Comparison of ENCODE assay signal across 22 cellular contexts in genomic region chr2:219638948-219639341, GRCh38. TPM values are rescaled to one million over a fixed set of nuclear protein-coding genes. Genes with fewer than 3 reads are reported as not detected.
DNase-seq lines count a peak whose midpoint lies in the region; ATAC-seq, FAIRE-seq and TF ChIP-seq lines count a peak whose summit lies in the region.
"Had no signal": no experiment of that assay in that cellular context is flagged by ENCODE, and none has a peak within 500 bp of the region (broad histone marks: within the 10 kb centered on the region; RNA-seq: fewer than 3 reads in every experiment).

No MANE protein-coding gene starts in this region.

- H3K4me3 ChIP-seq in K562 (no peak overlapping the region), mesenchymal stem cell (ENCODE audit: insufficient read depth in 1 of 2, low read depth in 1 of 2, low read length in 2 of 2) (no peak overlapping the region)

- peak overlapping the region; percentile 35; the same call in 1 of the 2 replicates for H3K4me2 ChIP-seq in K562 (ENCODE audit: insufficient read depth, low read length)
- H3K4me2 ChIP-seq in mesenchymal stem cell (ENCODE audit: low read length, poor library complexity, severe bottlenecking), result no peak overlapping the region

- no peak overlapping the region for H2BK12ac ChIP-seq in mesenchymal stem cell (ENCODE audit: low read length in 2 of 2)

- no peaks in the 10 kb centered on the region for H3K79me1 ChIP-seq in mesenchymal stem cell (replicated peaks; ENCODE audit: low read length, poor library complexity, severe bottlenecking)

- TF ChIP-seq RAD21 in K562 (CRISPR knock-in tag; conservative IDR thresholded peaks at IDR 0.05 in 1 of 2, IDR thresholded peaks at IDR 0.05 in 1 of 2), result no peak

- peaks cover 18 to 51% of the 10 kb centered on the region in 2 experiments; a peak in 4 of 5 replicates for H3K4me1 ChIP-seq in K562 (replicated peaks in 1 of 2; ENCODE audit: control insufficient read depth in 2 of 2, insufficient read depth in 2 of 2, low read length in 2 of 2)
- peaks cover 8% of the 10 kb centered on the region for H3K4me1 ChIP-seq in mesenchymal stem cell (ENCODE audit: control insufficient read depth, insufficient read depth, low read depth, low read length)

- no peak overlapping the region for H3K4ac ChIP-seq in mesenchymal stem cell (ENCODE audit: low read depth in 1 of 2, low read length in 2 of 2)

- no peak overlapping the region for H3K23ac ChIP-seq in mesenchymal stem cell (ENCODE audit: low read length in 2 of 2)

- H3K9me3 Mint-ChIP-seq in natural killer cell treated with Interleukin-12 subunit alpha and Interleukin-12 subunit beta and Interleukin-15 and Interleukin-18, amount 100 ng/mL, for 72 hours, result no peaks in the 10 kb centered on the region
- H3K9me3 Mint-ChIP-seq: activated CD8-positive, alpha-beta T cell treated with anti-CD3 and anti-CD28 coated beads for 36 hours; activated naive CD8-positive, alpha-beta T cell treated with anti-CD3 and anti-CD28 coated beads for 36 hours; activated T-cell treated with anti-CD3 and anti-CD28 coated beads, Interleukin-2, amount 50 U/mL, for 72 hours; WTC11 had no signal

- H3K36me3 ChIP-seq in K562 (ENCODE audit: control insufficient read depth, insufficient read depth, low read length) (no peaks in the 10 kb centered on the region), mesenchymal stem cell (ENCODE audit: control insufficient read depth in 1 of 2, insufficient read depth in 2 of 2, low read depth in 1 of 2, low read length in 2 of 2) (peaks cover 14 to 71% of the 10 kb centered on the region in 2 experiments)
- H3K36me3 ChIP-seq: brain microvascular endothelial cell had no signal

- H3K36me3 Mint-ChIP-seq in natural killer cell treated with Interleukin-12 subunit alpha and Interleukin-12 subunit beta and Interleukin-15 and Interleukin-18, amount 100 ng/mL, for 72 hours, result no peaks in the 10 kb centered on the region
- H3K36me3 Mint-ChIP-seq: activated naive CD8-positive, alpha-beta T cell treated with anti-CD3 and anti-CD28 coated beads for 36 hours; WTC11 had no signal

- peak; percentile 6 for DNase-seq in AG08396 (ENCODE audit: low spot score)
- DNase-seq in GM13976 (ENCODE audit: low spot score), result peak; percentile 15
- no peak for DNase-seq in K562 (ENCODE audit: extremely low read depth in 1 of 4, low spot score in 3 of 4)
- DNase-seq in mesenchymal stem cell, result no peak
- DNase-seq in erythroblast (lab: John Stamatoyannopoulos, UW), result no peak
- no peak for DNase-seq in natural killer cell treated with Interleukin-12 subunit alpha and Interleukin-12 subunit beta and Interleukin-15 and Interleukin-18, amount 100 ng/mL, for 72 hours (ENCODE audit: low spot score)
- no peak for DNase-seq in DMS153 (lab: John Stamatoyannopoulos, UW)
- DNase-seq in H4 (ENCODE audit: low spot score), result no peak
- DNase-seq: activated CD8-positive, alpha-beta T cell treated with anti-CD3 and anti-CD28 coated beads for 36 hours; activated naive CD8-positive, alpha-beta T cell treated with anti-CD3 and anti-CD28 coated beads for 36 hours; activated T-cell treated with anti-CD3 and anti-CD28 coated beads, Interleukin-2, amount 50 U/mL, for 72 hours; brain microvascular endothelial cell; KG1; NCI-H1417 treated with DMSO at 0.1 percent for 48 hours; NCI-H2171 treated with DMSO at 0.1 percent for 48 hours; occipital lobe had no signal

- TF ChIP-seq CTCF in GM13976 (IDR thresholded peaks at IDR 0.05; ENCODE audit: borderline replicate concordance, control extremely low read depth, extremely low read depth, insufficient read depth, missing control alignments) (no peak), K562 (IDR thresholded peaks at IDR 0.05 in 2 of 3, conservative IDR thresholded peaks at IDR 0.05 in 1 of 3; ENCODE audit: insufficient read depth in 2 of 3, low read depth in 1 of 3, low read length in 3 of 3) (no peak)

- H4K20me1 ChIP-seq in K562 (replicated peaks; ENCODE audit: control insufficient read depth, insufficient read depth, low read length), result no peaks in the 10 kb centered on the region

- H2BK15ac ChIP-seq in mesenchymal stem cell (ENCODE audit: low read depth, poor library complexity, severe bottlenecking), result peak overlapping the region; percentile 2

- POLR2A ChIA-PET in K562 (lab: Yijun Ruan, JAX), result no interaction called here

- no peak overlapping the region for H3K27ac Mint-ChIP-seq in natural killer cell treated with Interleukin-12 subunit alpha and Interleukin-12 subunit beta and Interleukin-15 and Interleukin-18, amount 100 ng/mL, for 72 hours
- H3K27ac Mint-ChIP-seq: activated CD8-positive, alpha-beta T cell treated with anti-CD3 and anti-CD28 coated beads for 36 hours; activated naive CD8-positive, alpha-beta T cell treated with anti-CD3 and anti-CD28 coated beads for 36 hours; activated T-cell treated with anti-CD3 and anti-CD28 coated beads, Interleukin-2, amount 50 U/mL, for 72 hours; WTC11 had no signal

- no peak for FAIRE-seq in K562 (lab: Jason Lieb, UNC)
- FAIRE-seq: D721Med, G401.6, H1 had no signal

- H3K18ac ChIP-seq in mesenchymal stem cell (ENCODE audit: low read depth in 1 of 2, low read length in 2 of 2), result no peak overlapping the region

- no peak overlapping the region for H3K14ac ChIP-seq in mesenchymal stem cell (ENCODE audit: low read length in 2 of 2)

- no peak for ATAC-seq in K562
- no peak for ATAC-seq in natural killer cell treated with Interleukin-12 subunit alpha and Interleukin-12 subunit beta and Interleukin-15 and Interleukin-18, amount 100 ng/mL, for 72 hours
- ATAC-seq: activated CD8-positive, alpha-beta T cell treated with anti-CD3 and anti-CD28 coated beads for 36 hours; activated T-cell treated with anti-CD3 and anti-CD28 coated beads, Interleukin-2, amount 50 U/mL, for 72 hours; WTC11 had no signal

- no peak overlapping the region for H4K8ac ChIP-seq in mesenchymal stem cell (ENCODE audit: low read length)

- no TSS peak for BruUV-seq in K562 (replicated peaks; lab: Mats Ljungman, UMichigan)

- peak overlapping the region in 1 of 2 experiments; percentile 79; a peak in 1 of 4 replicates for H3K9ac ChIP-seq in K562 (ENCODE audit: insufficient read depth in 1 of 2, low read depth in 2 of 2, low read length in 2 of 2)
- H3K9ac ChIP-seq in mesenchymal stem cell (ENCODE audit: low read length), result no peak overlapping the region

- 11% methylated on average over 3 of the region's 3 CpGs for WGBS in K562 (ENCODE audit: insufficient coverage, low coverage, missing lambda C conversion rate)
- WGBS in mesenchymal stem cell, result 64% methylated on average over 1 of the region's 3 CpGs

- H3K27me3 ChIP-seq in K562 (ENCODE audit: control insufficient read depth in 2 of 2, insufficient read depth in 2 of 2, low read length in 2 of 2) (peaks cover 2 to 26% of the 10 kb centered on the region in 2 experiments; a peak in 3 of 5 replicates), mesenchymal stem cell (ENCODE audit: control insufficient read depth in 1 of 2, insufficient read depth in 1 of 2, low read length in 2 of 2) (no peaks in the 10 kb centered on the region)
- H3K27me3 ChIP-seq: brain microvascular endothelial cell had no signal

- H3K27me3 Mint-ChIP-seq in natural killer cell treated with Interleukin-12 subunit alpha and Interleukin-12 subunit beta and Interleukin-15 and Interleukin-18, amount 100 ng/mL, for 72 hours, result peaks cover 8 to 12% of the 10 kb centered on the region in 2 donors

- intact Hi-C loops in K562 (cut with micrococcal nuclease), result no loop called here

- no peak overlapping the region for H4K91ac ChIP-seq in mesenchymal stem cell (ENCODE audit: low read length)

- no peaks in the 10 kb centered on the region for H3K79me2 ChIP-seq in K562 (ENCODE audit: control insufficient read depth, insufficient read depth, low read length)

- no peaks in the 10 kb centered on the region for H3K9me1 ChIP-seq in K562 (ENCODE audit: control insufficient read depth, insufficient read depth, low read length)

- peaks cover 5 to 12% of the 10 kb centered on the region in 2 donors for H3K4me1 Mint-ChIP-seq in natural killer cell treated with Interleukin-12 subunit alpha and Interleukin-12 subunit beta and Interleukin-15 and Interleukin-18, amount 100 ng/mL, for 72 hours (ENCODE audit: low read depth in 2 of 2)

- H3K9me3 ChIP-seq in K562 (replicated peaks; ENCODE audit: control insufficient read depth, insufficient read depth, low read depth, low read length), result no peaks in the 10 kb centered on the region
- H3K9me3 ChIP-seq in mesenchymal stem cell (ENCODE audit: control insufficient read depth, low read length), result no peaks in the 10 kb centered on the region

- in situ Hi-C loops in GM13976 (cut with MboI; ENCODE audit: low sequenced_read_pairs, unreplicated experiment) (no loop called here), K562 (cut with MboI) (no loop called here)

- no peak overlapping the region for H3K27ac ChIP-seq in K562 (ENCODE audit: extremely low read depth, low read depth, low read length)
- no peak overlapping the region for H3K27ac ChIP-seq in mesenchymal stem cell (ENCODE audit: low read length, poor library complexity, severe bottlenecking)
- H3K27ac ChIP-seq: brain microvascular endothelial cell, HL-60 had no signal

- no peak for TF ChIP-seq POLR2A in K562 (conservative IDR thresholded peaks at IDR 0.05)
- TF ChIP-seq POLR2A in erythroblast (IDR thresholded peaks at IDR 0.05; ENCODE audit: low read length), result no peak

- H2BK120ac ChIP-seq in mesenchymal stem cell (ENCODE audit: low read depth, low read length), result no peak overlapping the region

- no peak overlapping the region for H3K4me3 Mint-ChIP-seq in natural killer cell treated with Interleukin-12 subunit alpha and Interleukin-12 subunit beta and Interleukin-15 and Interleukin-18, amount 100 ng/mL, for 72 hours
- H3K4me3 Mint-ChIP-seq: activated CD8-positive, alpha-beta T cell treated with anti-CD3 and anti-CD28 coated beads for 36 hours; activated naive CD8-positive, alpha-beta T cell treated with anti-CD3 and anti-CD28 coated beads for 36 hours; activated T-cell treated with anti-CD3 and anti-CD28 coated beads, Interleukin-2, amount 50 U/mL, for 72 hours; WTC11 had no signal

- no peak for TF ChIP-seq EP300 in K562 (IDR thresholded peaks at IDR 0.05; ENCODE audit: low read length)

- no peak overlapping the region for H2BK5ac ChIP-seq in mesenchymal stem cell (ENCODE audit: low read depth, low read length, poor library complexity, severe bottlenecking)

- CTCF ChIA-PET in K562 (lab: Yijun Ruan, JAX; ENCODE audit: low intra/inter-chr PET ratio), result interaction anchor here (0.7 kb wide), 1 partner anchor 165 kb away, joined by 3 read pairs; no protein-coding TSS in a partner anchor

- H2AFZ ChIP-seq in K562 (ENCODE audit: low read depth, low read length), result no peak overlapping the region
- no peak overlapping the region for H2AFZ ChIP-seq in mesenchymal stem cell (ENCODE audit: low read depth, low read length)

- H2AK5ac ChIP-seq in mesenchymal stem cell (ENCODE audit: low read length, severe bottlenecking), result no peak overlapping the region

RNA-seq across cellular contexts. Expression of gene SLC4A3, which starts 11.5 kb away (rescaled TPM):
- total RNA-seq in K562 (2011; cell fraction: chromatin; rRNA removed; ENCODE audit: low replicate concordance), result 0.28 and 2.2 TPM in 2 replicates
- total RNA-seq in K562 (2011; cell fraction: nucleolus; rRNA removed), result 0.53 and 1.0 TPM in 2 replicates
- 0.53 and 0.59 TPM in 2 replicates for total RNA-seq in K562 (2011; cell fraction: nucleoplasm; rRNA removed)
- total RNA-seq in K562 (2014; rRNA removed), result not detected in 2 replicates
- total RNA-seq in K562 (2014; rRNA removed; fragmentation: Illumina TruSeq; extraction: Trizol), result not detected in 2 replicates
- total RNA-seq in K562 (2015; rRNA removed; fragmentation: Illumina TruSeq; extraction: Trizol), result 0.04 TPM in 1 of 2 replicates, not detected in the other
- 0.04 and 0.31 TPM in 2 replicates for total RNA-seq in K562 (2021)
- 0.26 and 0.76 TPM in 2 replicates for polyA plus RNA-seq in K562 (2011; rRNA removed)
- polyA plus RNA-seq in K562 (2011; cell fraction: cytosol; rRNA removed), result 0.39 and 0.62 TPM in 2 replicates
- polyA plus RNA-seq in K562 (2011; cell fraction: nucleus; rRNA removed), result 3.3 and 5.9 TPM in 2 replicates
- 0.08 and 0.17 TPM in 2 replicates for polyA plus RNA-seq in K562 (2012)
- polyA plus RNA-seq in K562 (2014; fragmentation: Illumina TruSeq; extraction: Trizol), result 0.04 TPM in 1 of 2 replicates, not detected in the other
- polyA plus RNA-seq in K562 (2014; fragmentation: Nextera tagmentation; extraction: Ambion mirVana), result not detected
- polyA plus RNA-seq in K562 (2014; rRNA removed), result 0.05 and 0.11 TPM in 2 replicates
- not detected in 2 replicates for polyA minus RNA-seq in K562 (2011; rRNA and poly(A)+ RNA removed)
- not detected in 2 replicates for polyA minus RNA-seq in K562 (2011; cell fraction: cytosol; rRNA and poly(A)+ RNA removed)
- polyA minus RNA-seq in K562 (2011; cell fraction: nucleus; rRNA and poly(A)+ RNA removed), result 1.1 and 2.2 TPM in 2 replicates
- 2.6 TPM for polyA plus RNA-seq in mesenchymal stem cell (2013, experiment 1 of 2)
- 2.6 TPM for polyA plus RNA-seq in mesenchymal stem cell (2013, experiment 2 of 2)
- not detected for total RNA-seq in natural killer cell treated with Interleukin-12 subunit alpha and Interleukin-12 subunit beta and Interleukin-15 and Interleukin-18, amount 100 ng/mL, for 72 hours
- total RNA-seq in H4 (2014; rRNA removed; shearing (Covaris generic)), result 2.3 and 2.9 TPM in 2 replicates
- total RNA-seq: activated CD8-positive, alpha-beta T cell treated with anti-CD3 and anti-CD28 coated beads for 36 hours; activated T-cell treated with anti-CD3 and anti-CD28 coated beads, Interleukin-2, amount 50 U/mL, for 72 hours; T-helper 1 cell treated with Interleukin-12 subunit alpha and Interleukin-12 subunit beta and Interleukin-4 antibody, amounts not matched to agents 30 ng/mL and 1 ng/mL, for 36 hours had no signal

RNA-seq across cellular contexts. Expression of gene STK11IP, which starts 41.3 kb away (rescaled TPM):
- total RNA-seq in K562 (2011; cell fraction: chromatin; rRNA removed; ENCODE audit: low replicate concordance), result 27.6 and 95.1 TPM in 2 replicates
- total RNA-seq in K562 (2011; cell fraction: nucleolus; rRNA removed), result 56.0 and 75.7 TPM in 2 replicates
- 40.2 and 44.7 TPM in 2 replicates for total RNA-seq in K562 (2011; cell fraction: nucleoplasm; rRNA removed)
- 8.5 and 10.3 TPM in 2 replicates for total RNA-seq in K562 (2014; rRNA removed)
- 3.3 TPM in 2 replicates for total RNA-seq in K562 (2014; rRNA removed; fragmentation: Illumina TruSeq; extraction: Trizol)
- 5.6 and 6.5 TPM in 2 replicates for total RNA-seq in K562 (2015; rRNA removed; fragmentation: Illumina TruSeq; extraction: Trizol)
- 20.6 and 21.7 TPM in 2 replicates for total RNA-seq in K562 (2021)
- 4.7 and 14.4 TPM in 2 replicates for polyA plus RNA-seq in K562 (2011; rRNA removed)
- polyA plus RNA-seq in K562 (2011; cell fraction: cytosol; rRNA removed), result 5.6 and 6.8 TPM in 2 replicates
- polyA plus RNA-seq in K562 (2011; cell fraction: nucleus; rRNA removed), result 89.3 and 106 TPM in 2 replicates
- polyA plus RNA-seq in K562 (2012), result 14.2 TPM in 2 replicates
- 7.3 and 10.6 TPM in 2 replicates for polyA plus RNA-seq in K562 (2014; fragmentation: Illumina TruSeq; extraction: Trizol)
- under 1 TPM; 0.52 to 0.89 TPM for polyA plus RNA-seq in K562 (2014; fragmentation: Nextera tagmentation; extraction: Ambion mirVana)
- 9.0 and 12.6 TPM in 2 replicates for polyA plus RNA-seq in K562 (2014; rRNA removed)
- 5.2 and 5.4 TPM in 2 replicates for polyA minus RNA-seq in K562 (2011; rRNA and poly(A)+ RNA removed)
- polyA minus RNA-seq in K562 (2011; cell fraction: cytosol; rRNA and poly(A)+ RNA removed), result 9.6 and 10.6 TPM in 2 replicates
- 27.2 and 31.0 TPM in 2 replicates for polyA minus RNA-seq in K562 (2011; cell fraction: nucleus; rRNA and poly(A)+ RNA removed)
- polyA plus RNA-seq in mesenchymal stem cell (2013, experiment 1 of 2), result 14.6 TPM
- 13.3 TPM for polyA plus RNA-seq in mesenchymal stem cell (2013, experiment 2 of 2)
- 10 to 100 TPM; 27.7 to 50.7 TPM for total RNA-seq in natural killer cell treated with Interleukin-12 subunit alpha and Interleukin-12 subunit beta and Interleukin-15 and Interleukin-18, amount 100 ng/mL, for 72 hours
- total RNA-seq in H4 (2014; rRNA removed; shearing (Covaris generic)), result 5.4 and 8.7 TPM in 2 replicates

Comparison
In these comparisons a context has a peak if more than half of its experiments do, and no peak if none do; other contexts are left out.
1. DNase-seq: peak in AG08396 (single experiment) and GM13976 (single experiment); none in K562 (0 of 4), mesenchymal stem cell (single experiment), erythroblast (0 of 2), natural killer cell treated with Interleukin-12 subunit alpha and Interleukin-12 subunit beta and Interleukin-15 and Interleukin-18, amount 100 ng/mL, for 72 hours (single experiment), DMS153 (single experiment) and H4 (single experiment).